In the genomic region with DNA sequence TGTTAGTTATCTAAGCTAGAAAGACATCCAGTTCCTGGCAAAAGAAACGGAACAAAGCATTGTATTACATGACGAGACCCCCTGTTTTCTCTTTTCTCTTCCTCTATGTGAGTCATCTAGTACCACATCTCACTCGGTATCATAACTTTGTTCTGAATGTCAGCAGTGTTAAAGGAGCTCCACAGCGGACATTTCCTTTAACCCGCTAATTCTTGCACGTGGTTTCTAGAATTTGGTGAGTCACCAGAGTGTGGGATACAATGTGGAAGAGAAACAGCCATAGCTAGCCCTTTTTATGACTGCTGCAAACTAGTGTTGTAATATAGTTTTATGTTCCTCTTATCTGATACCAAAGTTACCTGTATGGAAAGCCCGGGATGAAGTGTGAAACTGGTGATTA, we compare ENCODE assay signal across 20 cellular contexts.
DNase-seq lines count a peak whose midpoint lies in the region; ATAC-seq and TF ChIP-seq lines count a peak whose summit lies in the region.
"Had no signal": no experiment of that assay in that cellular context is flagged by ENCODE, and none has a peak within 500 bp of the region (broad histone marks: within the 10 kb centered on the region; RNA-seq: fewer than 3 reads in every experiment).

No MANE protein-coding gene starts in this region.

- 92% methylated on average over 7 of the region's 7 CpGs for WGBS in mammary epithelial cell (ENCODE audit: low coverage, missing lambda C conversion rate)
- 89 to 91% methylated on average over 7 of the region's 7 CpGs for WGBS in lower leg skin, 2 donors

- no peaks in the 10 kb centered on the region for H4K20me1 ChIP-seq in mammary epithelial cell (ENCODE audit: insufficient read depth, low read length)

- in situ Hi-C loops in mammary epithelial cell (cut with MboI; ENCODE audit: low sequenced_read_pairs in 2 of 2): no loop called here

- H3K9me3 ChIP-seq in HEK293 (ENCODE audit: control insufficient read depth, insufficient read depth, low read depth, low read length): no peaks in the 10 kb centered on the region
- H3K9me3 ChIP-seq in mammary epithelial cell (replicated peaks; ENCODE audit: insufficient read depth, low read length): peaks cover 5% of the 10 kb centered on the region
- H3K9me3 ChIP-seq: thyroid gland had no signal

- intact Hi-C loops in mammary epithelial cell (cut with micrococcal nuclease): no loop called here
- intact Hi-C loops in lower leg skin (cut with DNase I; ENCODE audit: low total_unique reads): no loop called here

- CTCF ChIA-PET in HEK293 (lab: Yijun Ruan, JAX): interaction anchor here (1.4 kb wide), 1 partner anchor 9 kb away, joined by 3 read pairs; no protein-coding TSS in a partner anchor
- CTCF ChIA-PET in mammary epithelial cell (lab: Charles Lee; ENCODE audit: low non-redundant PET): no interaction called here

- H3K36me3 ChIP-seq in HEK293 (ENCODE audit: control insufficient read depth in 2 of 2, insufficient read depth in 1 of 2, low read length in 2 of 2) (no peaks in the 10 kb centered on the region), mammary epithelial cell (ENCODE audit: insufficient read depth, low read length) (no peaks in the 10 kb centered on the region)
- H3K36me3 ChIP-seq: left ventricle myocardium inferior, thyroid gland had no signal

- no peak for TF ChIP-seq POLR2A in lower leg skin (IDR thresholded peaks at IDR 0.05)

- H3K27ac ChIP-seq in HEK293 (ENCODE audit: extremely low read depth, low read depth, low read length): no peak overlapping the region
- H3K27ac ChIP-seq in mammary epithelial cell (ENCODE audit: insufficient read depth, low read depth, low read length): no peak overlapping the region
- H3K27ac ChIP-seq: left ventricle myocardium inferior, neural progenitor cell, thyroid gland had no signal

- H3K4me3 ChIP-seq in HEK293 (ENCODE audit: low read depth, low read length): no peak overlapping the region
- H3K4me3 ChIP-seq in mammary epithelial cell (replicated peaks in 1 of 3; ENCODE audit: insufficient read depth in 1 of 3, low read depth in 2 of 3, low read length in 3 of 3): no peak overlapping the region
- no peak overlapping the region for H3K4me3 ChIP-seq in lower leg skin (ENCODE audit: low read depth, poor library complexity, severe bottlenecking)
- H3K4me3 ChIP-seq: left ventricle myocardium inferior, neural progenitor cell, thyroid gland had no signal

- TF ChIP-seq CTCF in HEK293 (tag by site-specific recombination; IDR thresholded peaks at IDR 0.05): no peak
- TF ChIP-seq CTCF in mammary epithelial cell (conservative IDR thresholded peaks at IDR 0.05 in 1 of 2, IDR thresholded peaks at IDR 0.05 in 1 of 2; ENCODE audit: extremely low read depth in 1 of 2, insufficient read depth in 1 of 2, low read depth in 1 of 2, low read length in 2 of 2): no peak
- no peak for TF ChIP-seq CTCF in lower leg skin (IDR thresholded peaks at IDR 0.05)

- no TSS peak for BruUV-seq in mammary epithelial cell (replicated peaks; lab: Mats Ljungman, UMichigan)

- peak; percentile 9 for DNase-seq in A172 (ENCODE audit: low spot score)
- peak; percentile 29 for DNase-seq in OCI-M1 (lab: John Stamatoyannopoulos, UW)
- peak; percentile 17 for DNase-seq in mammary epithelial cell
- DNase-seq in ureter (ENCODE audit: low spot score): no peak
- no peak for DNase-seq in lower leg skin (ENCODE audit: low spot score in 2 of 2)
- DNase-seq: activated CD8-positive, alpha-beta memory T cell treated with anti-CD3 and anti-CD28 coated beads for 24 hours; CD4-positive, alpha-beta memory T cell; DMS53; GOT3; head of caudate nucleus; left ventricle myocardium inferior; NCI-H1694; NCI-H2227 treated with DMSO at 0.1 percent for 48 hours; stimulated activated naive B cell treated with anti-CD40 and anti-IgM and Interleukin-4, amounts not matched to agents 10 μg/mL and 1 μg/mL and 100 μg/mL, for 72 hours; T-helper 17 cell; thyroid gland had no signal

- no peak overlapping the region for H2AFZ ChIP-seq in mammary epithelial cell (ENCODE audit: low read depth, low read length)
- H2AFZ ChIP-seq: neural progenitor cell had no signal

- H3K79me2 ChIP-seq in mammary epithelial cell (ENCODE audit: insufficient read depth, low read length): peaks cover 3% of the 10 kb centered on the region

- H3K4me1 ChIP-seq in HEK293 (ENCODE audit: control insufficient read depth, insufficient read depth, low read length) (peaks cover 2% of the 10 kb centered on the region; the same call in 1 of the 2 replicates), mammary epithelial cell (ENCODE audit: insufficient read depth, low read length) (no peaks in the 10 kb centered on the region)

- no peaks in the 10 kb centered on the region for H3K27me3 ChIP-seq in mammary epithelial cell (ENCODE audit: insufficient read depth, low read length)
- H3K27me3 ChIP-seq: neural progenitor cell, thyroid gland had no signal

- H3K4me2 ChIP-seq in mammary epithelial cell (ENCODE audit: insufficient read depth, low read depth, low read length): no peak overlapping the region
- H3K4me2 ChIP-seq: neural progenitor cell had no signal

- POLR2A ChIA-PET in HEK293 (lab: Yijun Ruan, JAX): no interaction called here

- ATAC-seq in GM21825 (IDR thresholded peaks at IDR 0.05; ENCODE audit: unreplicated experiment): no peak
- no peak for ATAC-seq in HG03469 (IDR thresholded peaks at IDR 0.05; ENCODE audit: unreplicated experiment)
- ATAC-seq: stimulated activated naive B cell treated with anti-CD40 and anti-IgM and Interleukin-4, amounts not matched to agents 10 μg/mL and 1 μg/mL and 100 μg/mL, for 72 hours; T-helper 17 cell had no signal

- H3K9ac ChIP-seq in mammary epithelial cell (ENCODE audit: insufficient read depth, low read length): no peak overlapping the region
- H3K9ac ChIP-seq: neural progenitor cell had no signal

- dilution Hi-C loops in mammary epithelial cell (cut with HindIII; ENCODE audit: low sequenced_read_pairs): no loop called here

TF ChIP-seq in HEK293, 187 proteins besides CTCF, POLR2A, EP300 and RAD21:
- TF ChIP-seq, protein P1, sequence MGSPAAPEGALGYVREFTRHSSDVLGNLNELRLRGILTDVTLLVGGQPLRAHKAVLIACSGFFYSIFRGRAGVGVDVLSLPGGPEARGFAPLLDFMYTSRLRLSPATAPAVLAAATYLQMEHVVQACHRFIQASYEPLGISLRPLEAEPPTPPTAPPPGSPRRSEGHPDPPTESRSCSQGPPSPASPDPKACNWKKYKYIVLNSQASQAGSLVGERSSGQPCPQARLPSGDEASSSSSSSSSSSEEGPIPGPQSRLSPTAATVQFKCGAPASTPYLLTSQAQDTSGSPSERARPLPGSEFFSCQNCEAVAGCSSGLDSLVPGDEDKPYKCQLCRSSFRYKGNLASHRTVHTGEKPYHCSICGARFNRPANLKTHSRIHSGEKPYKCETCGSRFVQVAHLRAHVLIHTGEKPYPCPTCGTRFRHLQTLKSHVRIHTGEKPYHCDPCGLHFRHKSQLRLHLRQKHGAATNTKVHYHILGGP (tag by site-specific recombination; IDR thresholded peaks at IDR 0.05): no peak
- TF ChIP-seq ZNF354C (tag by site-specific recombination; IDR thresholded peaks at IDR 0.05; ENCODE audit: borderline replicate concordance, low read depth): no peak
- TF ChIP-seq, protein P2, sequence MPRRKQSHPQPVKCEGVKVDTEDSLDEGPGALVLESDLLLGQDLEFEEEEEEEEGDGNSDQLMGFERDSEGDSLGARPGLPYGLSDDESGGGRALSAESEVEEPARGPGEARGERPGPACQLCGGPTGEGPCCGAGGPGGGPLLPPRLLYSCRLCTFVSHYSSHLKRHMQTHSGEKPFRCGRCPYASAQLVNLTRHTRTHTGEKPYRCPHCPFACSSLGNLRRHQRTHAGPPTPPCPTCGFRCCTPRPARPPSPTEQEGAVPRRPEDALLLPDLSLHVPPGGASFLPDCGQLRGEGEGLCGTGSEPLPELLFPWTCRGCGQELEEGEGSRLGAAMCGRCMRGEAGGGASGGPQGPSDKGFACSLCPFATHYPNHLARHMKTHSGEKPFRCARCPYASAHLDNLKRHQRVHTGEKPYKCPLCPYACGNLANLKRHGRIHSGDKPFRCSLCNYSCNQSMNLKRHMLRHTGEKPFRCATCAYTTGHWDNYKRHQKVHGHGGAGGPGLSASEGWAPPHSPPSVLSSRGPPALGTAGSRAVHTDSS (tag by site-specific recombination; IDR thresholded peaks at IDR 0.05): no peak
- TF ChIP-seq YY2 (tag by site-specific recombination; IDR thresholded peaks at IDR 0.05): no peak
- no peak for TF ChIP-seq ZNF670 (tag by site-specific recombination; IDR thresholded peaks at IDR 0.05; ENCODE audit: low read depth)
- peak; percentile 83 for TF ChIP-seq TRIM28 (IDR thresholded peaks at IDR 0.05; ENCODE audit: borderline replicate concordance, low read length)
- TF ChIP-seq ZNF626 (tag by site-specific recombination; IDR thresholded peaks at IDR 0.05): 0 out of 2 replicates have a peak, but pooled peaks have one; percentile 24
- TF ChIP-seq SETDB1 (IDR thresholded peaks at IDR 0.05; ENCODE audit: insufficient read length, low read length): peak; percentile 82
- 0 out of 2 replicates have a peak, but pooled peaks have one; percentile 43 for TF ChIP-seq ZNF610 (tag by site-specific recombination; IDR thresholded peaks at IDR 0.05; ENCODE audit: borderline replicate concordance)
- no peak for TF ChIP-seq ZNF792 (tag by site-specific recombination; IDR thresholded peaks at IDR 0.05)
- TF ChIP-seq ZNF837 (tag by site-specific recombination; IDR thresholded peaks at IDR 0.05): no peak
TF ChIP-seq in HEK293: peak in this region for 4.

Comparison
In these comparisons a context has a peak if more than half of its experiments do, and no peak if none do; other contexts are left out.
1. DNase-seq: peak in A172 (single experiment), OCI-M1 (single experiment) and mammary epithelial cell (single experiment); none in ureter (single experiment) and lower leg skin (0 of 2).